ENCODE assay signal across 10 cellular contexts in the genomic region with DNA sequence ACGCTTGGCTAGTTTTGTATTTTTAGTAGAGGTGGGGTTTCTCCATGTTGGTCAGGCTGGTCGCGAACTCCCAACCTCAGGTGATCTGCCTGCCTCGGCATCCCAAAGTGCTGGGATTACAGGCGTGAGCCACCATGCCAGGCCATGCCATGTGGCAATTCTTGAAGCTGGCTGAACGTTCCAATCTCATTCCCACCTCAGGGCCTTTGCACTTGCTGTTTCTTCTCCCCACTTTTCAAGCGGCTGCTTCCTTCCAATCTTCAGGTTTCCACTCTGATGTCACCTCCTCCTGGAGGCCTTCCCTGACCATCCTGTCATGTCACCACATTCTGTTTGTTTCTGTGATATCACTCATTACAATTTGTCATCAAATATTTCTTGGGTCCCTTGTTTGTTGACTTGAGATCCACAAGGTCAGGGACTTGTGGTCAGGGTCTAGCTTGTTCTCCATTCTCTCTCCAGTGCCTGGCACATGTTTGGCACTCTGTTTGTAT. TPM values are rescaled to one million over a fixed set of nuclear protein-coding genes. Genes with fewer than 3 reads are reported as not detected.
DNase-seq lines count a peak whose midpoint lies in the region; ATAC-seq and TF ChIP-seq lines count a peak whose summit lies in the region.
"Had no signal": no experiment of that assay in that cellular context is flagged by ENCODE, and none has a peak within 500 bp of the region (broad histone marks: within the 10 kb centered on the region; RNA-seq: fewer than 3 reads in every experiment).

No MANE protein-coding gene starts in this region.

- H3K27me3 Mint-ChIP-seq in activated CD4-positive, alpha-beta T cell treated with anti-CD3 and anti-CD28 coated beads, Interleukin-2, amount 10 ng/mL, durations not matched to agents 7 days and 5 days: peaks cover 22% of the 10 kb centered on the region

- no peak for DNase-seq in activated CD4-positive, alpha-beta T cell treated with anti-CD3 and anti-CD28 coated beads, Interleukin-2, amount 10 ng/mL, durations not matched to agents 7 days and 5 days
- no peak for DNase-seq in activated CD4-positive, alpha-beta T cell treated with anti-CD3 and anti-CD28 coated beads for 1 hour
- DNase-seq in RWPE1 (ENCODE audit: low spot score): no peak
- no peak for DNase-seq in erythroblast (lab: John Stamatoyannopoulos, UW)
- no peak for DNase-seq in stimulated activated CD4-positive, alpha-beta T cell treated with anti-CD3 and anti-CD28 coated beads, Interleukin-2, amount 100 ng/mL, for 24 hours
- DNase-seq in left ventricle myocardium superior: no peak
- DNase-seq: NCI-H1694 had no signal

- H3K9me3 Mint-ChIP-seq in activated CD4-positive, alpha-beta T cell treated with anti-CD3 and anti-CD28 coated beads, Interleukin-2, amount 10 ng/mL, durations not matched to agents 7 days and 5 days: peaks cover 2% of the 10 kb centered on the region

- peaks cover 18% of the 10 kb centered on the region for H3K36me3 Mint-ChIP-seq in activated CD4-positive, alpha-beta T cell treated with anti-CD3 and anti-CD28 coated beads, Interleukin-2, amount 10 ng/mL, durations not matched to agents 7 days and 5 days (ENCODE audit: low read depth)

- TF ChIP-seq CTCF in RWPE1 (conservative IDR thresholded peaks at IDR 0.05; ENCODE audit: low read depth): no peak

- CTCF ChIA-PET in activated CD4-positive, alpha-beta T cell treated with anti-CD3 and anti-CD28 coated beads, Interleukin-2, amount 10 ng/mL, durations not matched to agents 7 days and 5 days (lab: Charles Lee): interaction anchor here (1.4 to 2.4 kb wide), 4 partner anchors 10 to 56 kb away, joined by 4 to 28 read pairs (median 12); a partner anchor contains a TSS
- CTCF ChIA-PET in RWPE1 (lab: Yijun Ruan, JAX): interaction anchor here (0.6 to 1.4 kb wide), 3 partner anchors 67 to 192 kb away, joined by 3 to 7 read pairs (median 4); no protein-coding TSS in a partner anchor

- no peak for ATAC-seq in left ventricle myocardium superior
- ATAC-seq in GM21367 (IDR thresholded peaks at IDR 0.05; ENCODE audit: unreplicated experiment): no peak

- no peaks in the 10 kb centered on the region for H3K9me3 ChIP-seq in stomach smooth muscle (ENCODE audit: control insufficient read depth in 2 of 2, low read length in 2 of 2)

- H3K4me1 ChIP-seq in stomach smooth muscle (ENCODE audit: control insufficient read depth, insufficient read depth, low read length): peaks cover 58% of the 10 kb centered on the region

- H3K27ac ChIP-seq in RWPE1 (peak overlapping the region; percentile 96), stomach smooth muscle (ENCODE audit: low read length) (no peak overlapping the region)
- H3K27ac ChIP-seq: SK-N-MC had no signal

- peak overlapping the region in 1 of 2 donors; percentile 86 for H3K4me3 ChIP-seq in stomach smooth muscle (ENCODE audit: low read length in 2 of 2)

- H3K27me3 ChIP-seq in stomach smooth muscle (ENCODE audit: control insufficient read depth in 1 of 2, insufficient read depth in 2 of 2, low read length in 2 of 2): peaks cover 19 to 23% of the 10 kb centered on the region in 2 donors

- peaks cover 50% of the 10 kb centered on the region for H3K4me1 Mint-ChIP-seq in activated CD4-positive, alpha-beta T cell treated with anti-CD3 and anti-CD28 coated beads, Interleukin-2, amount 10 ng/mL, durations not matched to agents 7 days and 5 days

- no peaks in the 10 kb centered on the region for H3K36me3 ChIP-seq in stomach smooth muscle (ENCODE audit: control insufficient read depth in 2 of 2, insufficient read depth in 2 of 2, low read length in 2 of 2)

- intact Hi-C loops in left ventricle myocardium superior (cut with micrococcal nuclease): no loop called here

- TF ChIP-seq POLR2A in erythroblast (IDR thresholded peaks at IDR 0.05; ENCODE audit: low read length): peak; percentile 1

- peak overlapping the region; percentile 83 for H3K4me3 Mint-ChIP-seq in activated CD4-positive, alpha-beta T cell treated with anti-CD3 and anti-CD28 coated beads, Interleukin-2, amount 10 ng/mL, durations not matched to agents 7 days and 5 days

- POLR2A ChIA-PET in activated CD4-positive, alpha-beta T cell treated with anti-CD3 and anti-CD28 coated beads, Interleukin-2, amount 10 ng/mL, durations not matched to agents 7 days and 5 days (lab: Charles Lee): no interaction called here
- POLR2A ChIA-PET in RWPE1 (lab: Yijun Ruan, JAX; ENCODE audit: low non-redundant PET): no interaction called here

- H3K27ac Mint-ChIP-seq in activated CD4-positive, alpha-beta T cell treated with anti-CD3 and anti-CD28 coated beads, Interleukin-2, amount 10 ng/mL, durations not matched to agents 7 days and 5 days: peak overlapping the region; percentile 98

- H3K9ac ChIP-seq in stomach smooth muscle (ENCODE audit: low read length in 2 of 2): peak overlapping the region; percentile 61 to 86

RNA-seq across cellular contexts. Expression of a gene that starts 4.2 kb away (rescaled TPM):
- 1 to 10 TPM; 5.4 to 5.8 TPM for total RNA-seq in activated CD4-positive, alpha-beta T cell treated with anti-CD3 and anti-CD28 coated beads, Interleukin-2, amount 10 ng/mL, durations not matched to agents 7 days and 5 days
- 7.6 TPM for total RNA-seq in left ventricle myocardium superior

RNA-seq across cellular contexts. Expression of a gene that starts 5.4 kb away (rescaled TPM):
- total RNA-seq in activated CD4-positive, alpha-beta T cell treated with anti-CD3 and anti-CD28 coated beads, Interleukin-2, amount 10 ng/mL, durations not matched to agents 7 days and 5 days: 1 to 10 TPM; 2.9 to 3.5 TPM
- 2.0 TPM for total RNA-seq in left ventricle myocardium superior

RNA-seq across cellular contexts. Expression of a gene that starts 24.7 kb away (rescaled TPM):
- total RNA-seq in activated CD4-positive, alpha-beta T cell treated with anti-CD3 and anti-CD28 coated beads, Interleukin-2, amount 10 ng/mL, durations not matched to agents 7 days and 5 days: 1 to 10 TPM; 1.3 to 1.9 TPM
- total RNA-seq in left ventricle myocardium superior: 17.7 TPM

RNA-seq across cellular contexts. Expression of a gene that starts 33.6 kb away (rescaled TPM):
- total RNA-seq in activated CD4-positive, alpha-beta T cell treated with anti-CD3 and anti-CD28 coated beads, Interleukin-2, amount 10 ng/mL, durations not matched to agents 7 days and 5 days: 10 to 100 TPM; 18.0 to 20.5 TPM
- 20.9 TPM for total RNA-seq in left ventricle myocardium superior

RNA-seq across cellular contexts. Expression of a gene that starts 33.8 kb away (rescaled TPM):
- total RNA-seq in activated CD4-positive, alpha-beta T cell treated with anti-CD3 and anti-CD28 coated beads, Interleukin-2, amount 10 ng/mL, durations not matched to agents 7 days and 5 days: 10 to 100 TPM; 25.9 to 26.7 TPM
- total RNA-seq in left ventricle myocardium superior: 89.8 TPM
